In genomic region chr11:3854660-3854976, GRCh38 we compare ENCODE assay signal across 8 cellular contexts. TPM values are rescaled to one million over a fixed set of nuclear protein-coding genes. Genes with fewer than 3 reads are reported as not detected.
DNase-seq lines count a peak whose midpoint lies in the region; ATAC-seq and TF ChIP-seq lines count a peak whose summit lies in the region.

No MANE protein-coding gene starts in this region.

- peak overlapping the region; percentile 40 for H3K4me2 ChIP-seq in H9 (ENCODE audit: insufficient read depth, insufficient read length, low read length)

- no peak overlapping the region for H3T11ph ChIP-seq in H9 (ENCODE audit: low read length)

- no peaks in the 10 kb centered on the region for H3K79me1 ChIP-seq in H9 (ENCODE audit: insufficient read depth, low read depth, low read length, poor library complexity, severe bottlenecking)

- no peak overlapping the region for H3K18ac ChIP-seq in H9 (ENCODE audit: insufficient read length, low read depth, low read length)

- no peak overlapping the region for H3K14ac ChIP-seq in H9 (ENCODE audit: insufficient read depth, low read length)

- no peak overlapping the region for H2BK12ac ChIP-seq in H9 (ENCODE audit: insufficient read length, low read depth, low read length)

- no peaks in the 10 kb centered on the region; the same call in 1 of the 2 replicates for H3K27me3 ChIP-seq in H9 (ENCODE audit: insufficient read depth, low read length)

- no peak overlapping the region for H3K56ac ChIP-seq in H9 (ENCODE audit: insufficient read length, low read depth, low read length)

- no peak overlapping the region for H3K27ac ChIP-seq in H9 (ENCODE audit: insufficient read length, low read depth, low read length)

- DNase-seq in H9 (no peak), T-helper 17 cell (no peak), glutamatergic neuron (no peak), NCI-H1930 (lab: John Stamatoyannopoulos, UW) (no peak)
- DNase-seq in stimulated activated effector memory CD8-positive, alpha-beta T cell treated with anti-CD3 and anti-CD28 coated beads, Interleukin-12 subunit alpha, Interleukin-12 subunit beta, amount 100 ng/mL, for 72 hours (ENCODE audit: low spot score in 2 of 2): peak in 1 of 2 donors; percentile 44

- no peaks in the 10 kb centered on the region for H3K9me3 Mint-ChIP-seq in H9
- H3K9me3 Mint-ChIP-seq in glutamatergic neuron (ENCODE audit: unreplicated experiment): no peaks in the 10 kb centered on the region
- H3K9me3 Mint-ChIP-seq in stimulated activated effector memory CD8-positive, alpha-beta T cell treated with anti-CD3 and anti-CD28 coated beads, Interleukin-12 subunit alpha, Interleukin-12 subunit beta, amount 100 ng/mL, for 72 hours: no peaks in the 10 kb centered on the region

- H3K23me2 ChIP-seq in H9 (ENCODE audit: insufficient read length, low read depth, low read length, poor library complexity, severe bottlenecking): peaks cover 12% of the 10 kb centered on the region

- H3K27me3 Mint-ChIP-seq in H9 (ENCODE audit: low read depth) (peaks cover 19% of the 10 kb centered on the region), T-helper 17 cell (no peaks in the 10 kb centered on the region), glutamatergic neuron (ENCODE audit: unreplicated experiment) (peaks cover 3% of the 10 kb centered on the region)

- H3K79me2 ChIP-seq in H9 (ENCODE audit: insufficient read depth, low read length): no peaks in the 10 kb centered on the region

- no peaks in the 10 kb centered on the region for H3K9me3 ChIP-seq in H9 (ENCODE audit: control insufficient read depth, low read depth, low read length)
- no peaks in the 10 kb centered on the region for H3K9me3 ChIP-seq in T-helper 17 cell (ENCODE audit: control insufficient read depth, low read length, poor library complexity, severe bottlenecking)

- no peak overlapping the region for H2BK20ac ChIP-seq in H9 (ENCODE audit: low read depth, low read length, poor library complexity, severe bottlenecking)

- H3K36me3 Mint-ChIP-seq in H9 (ENCODE audit: insufficient read depth in 1 of 3, low read depth in 3 of 3): no peaks in the 10 kb centered on the region; a peak in 1 of 7 replicates
- no peaks in the 10 kb centered on the region for H3K36me3 Mint-ChIP-seq in T-helper 17 cell (ENCODE audit: low read depth)
- H3K36me3 Mint-ChIP-seq in glutamatergic neuron (ENCODE audit: unreplicated experiment): no peaks in the 10 kb centered on the region
- H3K36me3 Mint-ChIP-seq in stimulated activated effector memory CD8-positive, alpha-beta T cell treated with anti-CD3 and anti-CD28 coated beads, Interleukin-12 subunit alpha, Interleukin-12 subunit beta, amount 100 ng/mL, for 72 hours: peaks cover 24% of the 10 kb centered on the region

- H3K4me3 Mint-ChIP-seq in H9: peak overlapping the region; percentile 85 to 87
- peak overlapping the region; percentile 92 for H3K4me3 Mint-ChIP-seq in T-helper 17 cell
- peak overlapping the region; percentile 77 for H3K4me3 Mint-ChIP-seq in glutamatergic neuron (ENCODE audit: unreplicated experiment)
- H3K4me3 Mint-ChIP-seq in stimulated activated effector memory CD8-positive, alpha-beta T cell treated with anti-CD3 and anti-CD28 coated beads, Interleukin-12 subunit alpha, Interleukin-12 subunit beta, amount 100 ng/mL, for 72 hours: peak overlapping the region; percentile 98

- peaks cover 4% of the 10 kb centered on the region; the same call in 1 of the 2 replicates for H3K4me1 ChIP-seq in H9 (ENCODE audit: insufficient read depth, low read length)

- no peak overlapping the region for H3K9ac ChIP-seq in H9 (ENCODE audit: extremely low read depth, insufficient read length, low read length)

- no peak overlapping the region for H2BK15ac ChIP-seq in H9 (ENCODE audit: low read depth, low read length)

- H2AFZ ChIP-seq in H9 (ENCODE audit: low read length): peak overlapping the region; percentile 71

- H2BK120ac ChIP-seq in H9 (ENCODE audit: low read depth, low read length, poor library complexity, severe bottlenecking): no peak overlapping the region

- H4K91ac ChIP-seq in H9 (ENCODE audit: insufficient read length, low read depth, low read length): no peak overlapping the region

- no peak overlapping the region for H3K23ac ChIP-seq in H9 (ENCODE audit: insufficient read length, low read depth, low read length)

- H3K4ac ChIP-seq in H9 (ENCODE audit: low read depth, low read length): no peak overlapping the region

- H2BK5ac ChIP-seq in H9 (ENCODE audit: insufficient read length, low read length): no peak overlapping the region

- H3K4me1 Mint-ChIP-seq in H9: peaks cover 34 to 42% of the 10 kb centered on the region in 2 experiments
- H3K4me1 Mint-ChIP-seq in T-helper 17 cell: peaks cover 46% of the 10 kb centered on the region
- no peaks in the 10 kb centered on the region for H3K4me1 Mint-ChIP-seq in glutamatergic neuron (ENCODE audit: low read depth, unreplicated experiment)
- H3K4me1 Mint-ChIP-seq in stimulated activated effector memory CD8-positive, alpha-beta T cell treated with anti-CD3 and anti-CD28 coated beads, Interleukin-12 subunit alpha, Interleukin-12 subunit beta, amount 100 ng/mL, for 72 hours: peaks cover 50% of the 10 kb centered on the region

- no peaks in the 10 kb centered on the region for H4K20me1 ChIP-seq in H9 (ENCODE audit: control insufficient read depth, insufficient read depth, insufficient read length)

- H2AK5ac ChIP-seq in H9 (ENCODE audit: insufficient read length, low read length): no peak overlapping the region

- H4K5ac ChIP-seq in H9 (ENCODE audit: insufficient read length, low read depth, low read length): peak overlapping the region; percentile 3

- H3K27ac Mint-ChIP-seq in H9 (peak overlapping the region in 2 of 3 experiments; percentile 15 to 47; a peak in 1 of 7 replicates), T-helper 17 cell (peak overlapping the region; percentile 98), glutamatergic neuron (ENCODE audit: unreplicated experiment) (no peak overlapping the region)
- peak overlapping the region; percentile 98 for H3K27ac Mint-ChIP-seq in stimulated activated effector memory CD8-positive, alpha-beta T cell treated with anti-CD3 and anti-CD28 coated beads, Interleukin-12 subunit alpha, Interleukin-12 subunit beta, amount 100 ng/mL, for 72 hours

- ATAC-seq in T-helper 17 cell (no peak), HG02981 (IDR thresholded peaks at IDR 0.05; ENCODE audit: unreplicated experiment) (no peak), HG02763 (IDR thresholded peaks at IDR 0.05; ENCODE audit: unreplicated experiment) (no peak), HG03457 (IDR thresholded peaks at IDR 0.05; ENCODE audit: unreplicated experiment) (no peak)
- no peak for ATAC-seq in stimulated activated effector memory CD8-positive, alpha-beta T cell treated with anti-CD3 and anti-CD28 coated beads, Interleukin-12 subunit alpha, Interleukin-12 subunit beta, amount 100 ng/mL, for 72 hours

- no peak overlapping the region for H4K8ac ChIP-seq in H9 (replicated peaks; ENCODE audit: insufficient read length, low read depth, low read length)

- TF ChIP-seq CTCF in H9 (conservative IDR thresholded peaks at IDR 0.05): no peak
- no peak for TF ChIP-seq CTCF in glutamatergic neuron (IDR thresholded peaks at IDR 0.05; ENCODE audit: partially characterized antibody, unreplicated experiment)

- no CpG with 5 or more reads among the region's 7 CpGs for WGBS in H9 (ENCODE audit: extremely low coverage, insufficient read length, low lambda C conversion rate)

RNA-seq across cellular contexts. Expression of gene STIM1, which starts 0.8 kb away (rescaled TPM):
- total RNA-seq in H9 (2021) (15.2 and 15.6 TPM in 2 replicates), T-helper 17 cell (100 to 1,000 TPM; 115 to 125 TPM), glutamatergic neuron (ENCODE audit: unreplicated experiment) (9.6 TPM)

RNA-seq across cellular contexts. Expression of gene RHOG, which starts 13.9 kb away (rescaled TPM):
- 24.9 and 26.4 TPM in 2 replicates for total RNA-seq in H9 (2021)
- total RNA-seq in T-helper 17 cell: 100 to 1,000 TPM; 114 to 123 TPM
- total RNA-seq in glutamatergic neuron (ENCODE audit: unreplicated experiment): 6.6 TPM

RNA-seq across cellular contexts. Expression of gene PGAP2, which starts 46.3 kb away (rescaled TPM):
- total RNA-seq in H9 (2021) (36.1 and 37.4 TPM in 2 replicates), T-helper 17 cell (10 to 100 TPM; 17.8 to 19.3 TPM), glutamatergic neuron (ENCODE audit: unreplicated experiment) (20.0 TPM)

RNA-seq across cellular contexts. Expression of gene NUP98, which starts 57.3 kb away (rescaled TPM):
- total RNA-seq in H9 (2021) (105 and 106 TPM in 2 replicates), T-helper 17 cell (100 to 1,000 TPM; 120 to 128 TPM), glutamatergic neuron (ENCODE audit: unreplicated experiment) (49.6 TPM)
